In the genomic region with DNA sequence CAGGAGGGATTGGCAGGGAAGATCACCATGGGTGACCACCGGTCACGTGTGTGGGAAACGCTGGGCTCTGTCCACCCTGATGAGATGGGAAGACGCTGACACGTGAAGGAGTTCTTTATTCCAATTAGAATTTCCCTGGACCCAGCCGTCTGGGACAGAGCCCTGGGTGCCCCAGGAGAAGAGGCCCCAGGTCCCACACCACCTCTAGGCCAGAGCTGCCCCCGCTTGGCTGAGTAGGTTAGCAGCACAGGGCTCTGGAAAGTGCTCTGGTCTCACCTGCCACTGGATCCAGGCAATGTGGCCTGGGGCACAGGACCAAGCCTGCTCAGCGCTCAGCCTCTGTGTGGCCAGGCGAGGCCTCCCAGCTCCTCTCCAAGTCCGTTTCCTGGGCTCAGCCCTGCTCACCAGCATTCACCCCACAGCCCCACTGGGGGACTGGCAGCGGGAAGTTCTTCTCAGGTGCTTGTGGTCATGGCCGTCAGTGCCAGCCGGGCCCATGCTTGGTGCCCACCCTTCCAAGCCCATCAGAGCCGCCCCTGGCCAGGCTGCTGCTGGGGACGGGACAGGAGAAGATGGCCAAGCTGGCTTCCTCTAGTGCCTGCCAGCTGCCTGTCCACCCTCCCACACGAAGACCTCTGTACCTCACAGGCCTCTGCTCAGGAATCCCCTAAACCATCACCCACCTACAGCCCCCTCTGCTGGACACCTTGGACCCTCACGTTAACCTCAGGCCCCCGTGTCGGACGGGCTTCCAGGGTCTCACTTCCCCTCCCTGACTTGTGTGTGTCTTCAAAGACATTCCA, we compare ENCODE assay signal across 15 cellular contexts.
A peak's percentile ranks its signal among the peaks of the same experiment; 100 is the strongest.
DNase-seq lines count a peak whose midpoint lies in the region; ATAC-seq and TF ChIP-seq lines count a peak whose summit lies in the region.
"Had no signal": no experiment of that assay in that cellular context is flagged by ENCODE, and none has a peak within 500 bp of the region (broad histone marks: within the 10 kb centered on the region; RNA-seq: fewer than 3 reads in every experiment).

No MANE protein-coding gene starts in this region.

- H3K27ac Mint-ChIP-seq in stimulated activated naive CD8-positive, alpha-beta T cell treated with anti-CD3 and anti-CD28 coated beads, Interleukin-15, amount 100 ng/mL, for 72 hours = peak overlapping the region in 1 of 2 donors; percentile 33
- H3K27ac Mint-ChIP-seq: activated naive CD4-positive, alpha-beta T cell treated with anti-CD3 and anti-CD28 coated beads for 36 hours; memory B cell had no signal

- ATAC-seq in stimulated activated naive CD8-positive, alpha-beta T cell treated with anti-CD3 and anti-CD28 coated beads, Interleukin-15, Interleukin-2, amounts not matched to agents 100 U/mL and 50 U/mL, for 24 hours = no peak
- no peak for ATAC-seq in stimulated activated naive CD8-positive, alpha-beta T cell treated with anti-CD3 and anti-CD28 coated beads, Interleukin-15, amount 100 ng/mL, for 72 hours
- ATAC-seq in HG03095 (IDR thresholded peaks at IDR 0.05; ENCODE audit: unreplicated experiment) (no peak), GM21737 (IDR thresholded peaks at IDR 0.05; ENCODE audit: unreplicated experiment) (no peak), GM21528 (IDR thresholded peaks at IDR 0.05; ENCODE audit: low FRiP score, unreplicated experiment) (no peak)
- ATAC-seq: GM12878 had no signal

- H3K4me1 Mint-ChIP-seq in stimulated activated naive CD8-positive, alpha-beta T cell treated with anti-CD3 and anti-CD28 coated beads, Interleukin-15, amount 100 ng/mL, for 72 hours = no peaks in the 10 kb centered on the region
- H3K4me1 Mint-ChIP-seq: memory B cell had no signal

- in situ Hi-C loops in SK-MEL-5 (cut with HindIII; ENCODE audit: low pct_unique_long_range_greater_than_20kb, low sequenced_read_pairs) = no loop called here

- no peak overlapping the region for H3K4me3 ChIP-seq in kidney epithelial cell (ENCODE audit: low read depth, low read length)
- H3K4me3 ChIP-seq: GM12878, SK-N-MC had no signal

- H3K9me3 Mint-ChIP-seq in stimulated activated naive CD8-positive, alpha-beta T cell treated with anti-CD3 and anti-CD28 coated beads, Interleukin-15, amount 100 ng/mL, for 72 hours = no peaks in the 10 kb centered on the region
- H3K9me3 Mint-ChIP-seq: activated naive CD4-positive, alpha-beta T cell treated with anti-CD3 and anti-CD28 coated beads for 36 hours; memory B cell had no signal

- no peak overlapping the region for H3K4me3 Mint-ChIP-seq in stimulated activated naive CD8-positive, alpha-beta T cell treated with anti-CD3 and anti-CD28 coated beads, Interleukin-15, amount 100 ng/mL, for 72 hours
- H3K4me3 Mint-ChIP-seq: activated naive CD4-positive, alpha-beta T cell treated with anti-CD3 and anti-CD28 coated beads for 36 hours; memory B cell had no signal

- peak; percentile 9 for TF ChIP-seq CTCF in kidney epithelial cell (IDR thresholded peaks at IDR 0.05; ENCODE audit: insufficient read depth, low read length, poor library complexity, severe bottlenecking)

- H3K27me3 ChIP-seq in kidney epithelial cell (ENCODE audit: control insufficient read depth, insufficient read depth, low read length) = peaks cover 8% of the 10 kb centered on the region

- DNase-seq in stimulated activated naive CD8-positive, alpha-beta T cell treated with anti-CD3 and anti-CD28 coated beads, Interleukin-15, Interleukin-2, amounts not matched to agents 100 U/mL and 50 U/mL, for 24 hours = peak; percentile 7
- no peak for DNase-seq in stimulated activated naive CD8-positive, alpha-beta T cell treated with anti-CD3 and anti-CD28 coated beads, Interleukin-15, amount 100 ng/mL, for 72 hours
- peak; percentile 35 for DNase-seq in SK-MEL-5 (ENCODE audit: low read depth, low spot score)
- no peak for DNase-seq in kidney epithelial cell (ENCODE audit: low read depth)
- no peak for DNase-seq in activated CD4-positive, alpha-beta T cell treated with anti-CD3 and anti-CD28 coated beads, Interleukin-2, amount 50 U/mL, for 4 hours
- DNase-seq: activated naive CD4-positive, alpha-beta T cell treated with anti-CD3 and anti-CD28 coated beads for 36 hours; AML-193; DMS53; effector CD4-positive, alpha-beta T cell had no signal

- H3K36me3 ChIP-seq in kidney epithelial cell (ENCODE audit: control insufficient read depth, insufficient read depth, low read length) = no peaks in the 10 kb centered on the region

- peaks cover 2% of the 10 kb centered on the region for H3K27me3 Mint-ChIP-seq in stimulated activated naive CD8-positive, alpha-beta T cell treated with anti-CD3 and anti-CD28 coated beads, Interleukin-15, amount 100 ng/mL, for 72 hours

Comparison
In these comparisons a context has a peak if more than half of its experiments do, and no peak if none do; other contexts are left out.
1. DNase-seq: peak in stimulated activated naive CD8-positive, alpha-beta T cell treated with anti-CD3 and anti-CD28 coated beads, Interleukin-15, Interleukin-2, amounts not matched to agents 100 U/mL and 50 U/mL, for 24 hours (single experiment) and SK-MEL-5 (single experiment); none in stimulated activated naive CD8-positive, alpha-beta T cell treated with anti-CD3 and anti-CD28 coated beads, Interleukin-15, amount 100 ng/mL, for 72 hours (0 of 2), kidney epithelial cell (single experiment) and activated CD4-positive, alpha-beta T cell treated with anti-CD3 and anti-CD28 coated beads, Interleukin-2, amount 50 U/mL, for 4 hours (0 of 2).